Comparison of ENCODE assay signal across 1 cellular context in genomic region chr14:104557086-104557485, GRCh38.
TF ChIP-seq lines count a peak whose summit lies in the region.

No MANE protein-coding gene starts in this region.

TF ChIP-seq in WTC11, 78 proteins besides CTCF, POLR2A, EP300 and RAD21 (continued from another document):
- TF ChIP-seq USF1 (CRISPR knock-in tag; IDR thresholded peaks at IDR 0.05) (no peak), ZNF232 (CRISPR knock-in tag; IDR thresholded peaks at IDR 0.05) (no peak), ZNF423 (CRISPR knock-in tag; IDR thresholded peaks at IDR 0.05) (no peak), NFYB (CRISPR knock-in tag; conservative IDR thresholded peaks at IDR 0.05; ENCODE audit: low read depth) (no peak), OVOL2 (CRISPR knock-in tag; IDR thresholded peaks at IDR 0.05; ENCODE audit: borderline replicate concordance) (no peak), CREB1 (CRISPR knock-in tag; IDR thresholded peaks at IDR 0.05) (no peak), RELA (CRISPR knock-in tag; IDR thresholded peaks at IDR 0.05; ENCODE audit: borderline replicate concordance) (no peak), E2F5 (CRISPR knock-in tag; IDR thresholded peaks at IDR 0.05) (no peak), MXD4 (CRISPR knock-in tag; IDR thresholded peaks at IDR 0.05; ENCODE audit: borderline replicate concordance) (no peak)
